Comparison of ENCODE assay signal across 8 cellular contexts in the genomic region with DNA sequence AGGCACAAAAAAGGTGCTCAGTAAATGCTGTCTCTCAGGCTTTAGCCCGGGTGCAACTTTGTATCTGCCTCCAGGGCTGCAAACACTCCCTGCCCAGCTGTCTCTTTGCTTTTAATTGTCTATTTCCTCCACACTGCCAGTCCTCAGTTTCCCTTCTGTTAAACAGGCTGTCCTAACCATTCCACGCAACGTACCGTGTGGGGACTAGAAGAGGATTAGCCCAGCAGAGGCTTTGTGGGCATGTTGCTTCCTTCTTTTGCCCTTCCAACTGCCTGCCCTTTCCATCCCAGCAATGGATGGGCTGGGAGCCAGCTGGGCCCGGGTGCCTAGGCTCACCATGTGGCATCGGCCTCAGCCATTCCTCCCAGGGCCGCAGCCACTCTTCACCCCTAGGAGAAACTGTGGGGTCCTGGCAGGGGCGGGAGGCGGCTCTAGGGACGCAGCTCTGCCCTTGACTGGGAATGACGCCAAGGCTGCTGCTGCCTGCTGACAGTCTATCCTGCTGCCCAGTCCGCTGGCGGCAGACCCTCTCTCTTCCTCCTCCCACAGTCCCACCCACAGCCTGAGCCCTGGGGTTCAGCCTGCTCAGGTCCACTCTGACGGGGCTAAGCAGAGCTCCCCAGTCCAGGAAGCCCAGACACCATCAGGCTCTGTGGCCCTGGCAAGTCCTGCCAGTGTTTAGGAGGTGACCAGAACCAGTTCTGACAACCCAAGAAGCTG. TPM values are rescaled to one million over a fixed set of nuclear protein-coding genes. Genes with fewer than 3 reads are reported as not detected.
DNase-seq lines count a peak whose midpoint lies in the region; ATAC-seq and TF ChIP-seq lines count a peak whose summit lies in the region.

No MANE protein-coding gene starts in this region.

- H3K27ac ChIP-seq in tibial artery: no peak overlapping the region
- no peak overlapping the region for H3K27ac ChIP-seq in psoas muscle

- H3K9me3 ChIP-seq in tibial artery (no peaks in the 10 kb centered on the region), psoas muscle (no peaks in the 10 kb centered on the region)

- WGBS in psoas muscle, 3 donors: 29 to 46% (median 39%) methylated on average over 12 to 14 of the region's 14 CpGs

- peaks cover 8% of the 10 kb centered on the region for H3K27me3 Mint-ChIP-seq in activated naive CD4-positive, alpha-beta T cell treated with anti-CD3 and anti-CD28 coated beads, Interleukin-2, amount 10 ng/mL, durations not matched to agents 7 days and 5 days
- peaks cover 4% of the 10 kb centered on the region for H3K27me3 Mint-ChIP-seq in T-helper 1 cell treated with Interleukin-12 subunit alpha and Interleukin-12 subunit beta and Interleukin-4 antibody, amounts not matched to agents 30 μg/mL and 1 μg/mL, for 36 hours (ENCODE audit: low read depth)

- H3K4me3 ChIP-seq in tibial artery (no peak overlapping the region), psoas muscle (no peak overlapping the region)

- peak; percentile 53 for ATAC-seq in Right ventricle myocardium superior (ENCODE audit: poor library complexity)
- no peak for ATAC-seq in HG03571 (IDR thresholded peaks at IDR 0.05; ENCODE audit: unreplicated experiment)
- no peak for ATAC-seq in GM19463 (IDR thresholded peaks at IDR 0.05; ENCODE audit: unreplicated experiment)
- no peak for ATAC-seq in psoas muscle

- peak; percentile 19 for DNase-seq in activated naive CD4-positive, alpha-beta T cell treated with anti-CD3 and anti-CD28 coated beads, Interleukin-2, amount 10 ng/mL, durations not matched to agents 7 days and 5 days
- no peak for DNase-seq in activated naive CD4-positive, alpha-beta T cell treated with anti-CD3 and anti-CD28 coated beads, Interleukin-2, amount 50 U/mL, for 16 hours
- peak; percentile 67 for DNase-seq in Right ventricle myocardium superior
- DNase-seq in tibial artery: peak; percentile 21 to 58
- no peak for DNase-seq in psoas muscle

- intact Hi-C loops in Right ventricle myocardium superior (cut with DNase I): no loop called here
- intact Hi-C loops in tibial artery (cut with DNase I; ENCODE audit: low total_unique reads): no loop called here
- intact Hi-C loops in psoas muscle (cut with DNase I): no loop called here

- H3K4me1 ChIP-seq in tibial artery: no peaks in the 10 kb centered on the region
- no peaks in the 10 kb centered on the region for H3K4me1 ChIP-seq in psoas muscle

- CTCF ChIA-PET in activated naive CD4-positive, alpha-beta T cell treated with anti-CD3 and anti-CD28 coated beads, Interleukin-2, amount 10 ng/mL, durations not matched to agents 7 days and 5 days (lab: Charles Lee): interaction anchor here (0.9 to 1.7 kb wide), 4 partner anchors 12 to 42 kb away, joined by 4 to 9 read pairs (median 6); no protein-coding TSS in a partner anchor

- H3K36me3 ChIP-seq in tibial artery (no peaks in the 10 kb centered on the region), psoas muscle (ENCODE audit: insufficient read depth in 1 of 2, low read depth in 1 of 2) (no peaks in the 10 kb centered on the region)

- H3K9me3 Mint-ChIP-seq in activated naive CD4-positive, alpha-beta T cell treated with anti-CD3 and anti-CD28 coated beads, Interleukin-2, amount 10 ng/mL, durations not matched to agents 7 days and 5 days: no peaks in the 10 kb centered on the region
- no peaks in the 10 kb centered on the region for H3K9me3 Mint-ChIP-seq in T-helper 1 cell treated with Interleukin-12 subunit alpha and Interleukin-12 subunit beta and Interleukin-4 antibody, amounts not matched to agents 30 μg/mL and 1 μg/mL, for 36 hours

- peaks cover 32% of the 10 kb centered on the region for H3K4me1 Mint-ChIP-seq in activated naive CD4-positive, alpha-beta T cell treated with anti-CD3 and anti-CD28 coated beads, Interleukin-2, amount 10 ng/mL, durations not matched to agents 7 days and 5 days
- peaks cover 12% of the 10 kb centered on the region for H3K4me1 Mint-ChIP-seq in T-helper 1 cell treated with Interleukin-12 subunit alpha and Interleukin-12 subunit beta and Interleukin-4 antibody, amounts not matched to agents 30 μg/mL and 1 μg/mL, for 36 hours (ENCODE audit: low read depth)

- H3K27me3 ChIP-seq in tibial artery (peaks cover 0 to 21% of the 10 kb centered on the region in 2 donors), psoas muscle (ENCODE audit: insufficient read depth in 3 of 3, low read length in 2 of 3) (peaks cover 0 to 2% (median 0%) of the 10 kb centered on the region in 3 donors)

- peak overlapping the region; percentile 87 for H3K4me3 Mint-ChIP-seq in activated naive CD4-positive, alpha-beta T cell treated with anti-CD3 and anti-CD28 coated beads, Interleukin-2, amount 10 ng/mL, durations not matched to agents 7 days and 5 days
- H3K4me3 Mint-ChIP-seq in T-helper 1 cell treated with Interleukin-12 subunit alpha and Interleukin-12 subunit beta and Interleukin-4 antibody, amounts not matched to agents 30 μg/mL and 1 μg/mL, for 36 hours: peak overlapping the region; percentile 84

- peak overlapping the region; percentile 91 for H3K27ac Mint-ChIP-seq in activated naive CD4-positive, alpha-beta T cell treated with anti-CD3 and anti-CD28 coated beads, Interleukin-2, amount 10 ng/mL, durations not matched to agents 7 days and 5 days
- H3K27ac Mint-ChIP-seq in T-helper 1 cell treated with Interleukin-12 subunit alpha and Interleukin-12 subunit beta and Interleukin-4 antibody, amounts not matched to agents 30 μg/mL and 1 μg/mL, for 36 hours: peak overlapping the region; percentile 87

- TF ChIP-seq CTCF in tibial artery (IDR thresholded peaks at IDR 0.05): no peak
- no peak for TF ChIP-seq CTCF in psoas muscle (IDR thresholded peaks at IDR 0.05)

- H3K36me3 Mint-ChIP-seq in activated naive CD4-positive, alpha-beta T cell treated with anti-CD3 and anti-CD28 coated beads, Interleukin-2, amount 10 ng/mL, durations not matched to agents 7 days and 5 days: peaks cover 3% of the 10 kb centered on the region
- H3K36me3 Mint-ChIP-seq in T-helper 1 cell treated with Interleukin-12 subunit alpha and Interleukin-12 subunit beta and Interleukin-4 antibody, amounts not matched to agents 30 μg/mL and 1 μg/mL, for 36 hours (ENCODE audit: low read depth): no peaks in the 10 kb centered on the region

RNA-seq across cellular contexts. Expression of a gene that starts 40.6 kb away (rescaled TPM):
- total RNA-seq in Right ventricle myocardium superior (1.5 TPM), psoas muscle (1 to 10 TPM in 2 of 4 donors, under 1 TPM in 2; 0.79 to 2.4 (median 1.1) TPM)
- 1 to 10 TPM in 1 of 3 donors, under 1 TPM in 2; 0.17 to 1.2 (median 0.94) TPM for polyA plus RNA-seq in psoas muscle

Comparison
In these comparisons a context has a peak if more than half of its experiments do, and no peak if none do; other contexts are left out.
1. DNase-seq: peak in activated naive CD4-positive, alpha-beta T cell treated with anti-CD3 and anti-CD28 coated beads, Interleukin-2, amount 10 ng/mL, durations not matched to agents 7 days and 5 days (single experiment), Right ventricle myocardium superior (single experiment) and tibial artery (2 of 2); none in activated naive CD4-positive, alpha-beta T cell treated with anti-CD3 and anti-CD28 coated beads, Interleukin-2, amount 50 U/mL, for 16 hours (single experiment) and psoas muscle (0 of 2).